ENCODE assay signal across 8 cellular contexts in genomic region chr16:9089660-9090059, GRCh38. TPM values are rescaled to one million over a fixed set of nuclear protein-coding genes. Genes with fewer than 3 reads are reported as not detected.
DNase-seq lines count a peak whose midpoint lies in the region; ATAC-seq and TF ChIP-seq lines count a peak whose summit lies in the region.

No MANE protein-coding gene starts in this region.

- peak overlapping the region; percentile 96 for H2AFZ ChIP-seq in parathyroid adenoma

- H3K27ac ChIP-seq in CD8-positive, alpha-beta T cell (ENCODE audit: low read depth, low read length): no peak overlapping the region
- no peak overlapping the region for H3K27ac ChIP-seq in parathyroid adenoma

- peaks cover 19% of the 10 kb centered on the region for H3K4me1 Mint-ChIP-seq in CD8-positive, alpha-beta T cell (ENCODE audit: low read depth)

- no peak overlapping the region for H3K4me2 ChIP-seq in parathyroid adenoma (ENCODE audit: low read length)

- H3K36me3 Mint-ChIP-seq in CD8-positive, alpha-beta T cell: peaks cover 19% of the 10 kb centered on the region

- peaks cover 20% of the 10 kb centered on the region for H3K79me2 ChIP-seq in parathyroid adenoma

- no peak for ATAC-seq in CD8-positive, alpha-beta T cell
- ATAC-seq in GM21786 (IDR thresholded peaks at IDR 0.05; ENCODE audit: unreplicated experiment): no peak

- H3K36me3 ChIP-seq in CD8-positive, alpha-beta T cell (ENCODE audit: insufficient read depth, low read length): peaks cover 3% of the 10 kb centered on the region
- H3K36me3 ChIP-seq in NT2/D1 (ENCODE audit: insufficient read depth, insufficient read length, low read length) (peaks cover 21% of the 10 kb centered on the region), endocrine pancreas (ENCODE audit: control insufficient read depth, insufficient read depth, low read length) (peaks cover 5% of the 10 kb centered on the region), parathyroid adenoma (ENCODE audit: control insufficient read depth, insufficient read depth, low read length) (peaks cover 4% of the 10 kb centered on the region)

- no peaks in the 10 kb centered on the region for H3K27me3 Mint-ChIP-seq in CD8-positive, alpha-beta T cell (ENCODE audit: low read depth)

- H3K4me3 ChIP-seq in CD8-positive, alpha-beta T cell (ENCODE audit: low read depth, low read length): no peak overlapping the region
- H3K4me3 ChIP-seq in NT2/D1 (ENCODE audit: insufficient read length, low read depth) (peak overlapping the region; percentile 72), endocrine pancreas (ENCODE audit: control insufficient read depth, insufficient read depth, low read length) (peak overlapping the region; percentile 24), parathyroid adenoma (ENCODE audit: low read depth, low read length) (no peak overlapping the region)

- H3K9me3 Mint-ChIP-seq in CD8-positive, alpha-beta T cell: no peaks in the 10 kb centered on the region

- peaks cover 22% of the 10 kb centered on the region for H3K4me1 ChIP-seq in CD8-positive, alpha-beta T cell (ENCODE audit: insufficient read depth, low read length)
- H3K4me1 ChIP-seq in NT2/D1 (ENCODE audit: insufficient read depth, insufficient read length) (no peaks in the 10 kb centered on the region), endocrine pancreas (ENCODE audit: control insufficient read depth, insufficient read depth, low read length) (peaks cover 10% of the 10 kb centered on the region), parathyroid adenoma (no peaks in the 10 kb centered on the region)

- no peaks in the 10 kb centered on the region for H3K27me3 ChIP-seq in CD8-positive, alpha-beta T cell (ENCODE audit: insufficient read depth, low read length)
- H3K27me3 ChIP-seq in NT2/D1 (ENCODE audit: insufficient read depth, insufficient read length): no peaks in the 10 kb centered on the region
- no peaks in the 10 kb centered on the region for H3K27me3 ChIP-seq in endocrine pancreas (ENCODE audit: control insufficient read depth, insufficient read depth, low read length)
- H3K27me3 ChIP-seq in parathyroid adenoma (ENCODE audit: control insufficient read depth, insufficient read depth, low read length): no peaks in the 10 kb centered on the region

- TF ChIP-seq CTCF in CD8-positive, alpha-beta T cell (IDR thresholded peaks at IDR 0.05): no peak
- no peak for TF ChIP-seq CTCF in parathyroid adenoma (IDR thresholded peaks at IDR 0.05)

- peak overlapping the region; percentile 93 for H3K27ac Mint-ChIP-seq in CD8-positive, alpha-beta T cell

- H3K9me3 ChIP-seq in CD8-positive, alpha-beta T cell (ENCODE audit: low read length): no peaks in the 10 kb centered on the region
- H3K9me3 ChIP-seq in NT2/D1 (ENCODE audit: insufficient read depth, low read length): no peaks in the 10 kb centered on the region
- no peaks in the 10 kb centered on the region for H3K9me3 ChIP-seq in endocrine pancreas (ENCODE audit: control insufficient read depth, low read length)
- no peaks in the 10 kb centered on the region for H3K9me3 ChIP-seq in parathyroid adenoma (ENCODE audit: control insufficient read depth, low read length)

- peak overlapping the region; percentile 73 for H3K9ac ChIP-seq in NT2/D1 (ENCODE audit: insufficient read length, low read depth)
- H3K9ac ChIP-seq in endocrine pancreas (ENCODE audit: control insufficient read depth, insufficient read depth, low read length): peak overlapping the region; percentile 90
- H3K9ac ChIP-seq in parathyroid adenoma: no peak overlapping the region

- CTCF ChIA-PET in CD8-positive, alpha-beta T cell (lab: Charles Lee): no interaction called here

- no peak for DNase-seq in CD8-positive, alpha-beta T cell
- no peak for DNase-seq in NT2/D1 (ENCODE audit: low read depth, low spot score)
- DNase-seq in effector CD8-positive, alpha-beta T cell (lab: John Stamatoyannopoulos, UW): no peak
- DNase-seq in EL: no peak
- no peak for DNase-seq in NAMALWA (ENCODE audit: low spot score)

- POLR2A ChIA-PET in CD8-positive, alpha-beta T cell (lab: Charles Lee): interaction anchor here (4.4 kb wide), 1 partner anchor 11 kb away, joined by 35 read pairs; no protein-coding TSS in a partner anchor

- intact Hi-C loops in CD8-positive, alpha-beta T cell (cut with DNase I, micrococcal nuclease): loop anchor here (2.0 to 5.0 kb wide), 7 partner anchors 37 to 1653 kb away; partner anchors contain the start of genes METTL22 (in 2 of the 2), CARHSP1 (in 1 of the 2), NUBP1 (in 1 of the 2) and PMM2 (in 1 of the 2)

- peak overlapping the region; percentile 84 for H3K4me3 Mint-ChIP-seq in CD8-positive, alpha-beta T cell

RNA-seq across cellular contexts. Expression of gene HAPSTR1, which starts 1.8 kb away (rescaled TPM):
- 100 to 1,000 TPM; 189 to 191 TPM for total RNA-seq in CD8-positive, alpha-beta T cell

Comparison
In these comparisons a context has a peak if more than half of its experiments do, and no peak if none do; other contexts are left out.
1. H3K4me3 ChIP-seq: peak in NT2/D1 (single experiment) and endocrine pancreas (single experiment); none in CD8-positive, alpha-beta T cell (single experiment) and parathyroid adenoma (single experiment).